In the genomic region with DNA sequence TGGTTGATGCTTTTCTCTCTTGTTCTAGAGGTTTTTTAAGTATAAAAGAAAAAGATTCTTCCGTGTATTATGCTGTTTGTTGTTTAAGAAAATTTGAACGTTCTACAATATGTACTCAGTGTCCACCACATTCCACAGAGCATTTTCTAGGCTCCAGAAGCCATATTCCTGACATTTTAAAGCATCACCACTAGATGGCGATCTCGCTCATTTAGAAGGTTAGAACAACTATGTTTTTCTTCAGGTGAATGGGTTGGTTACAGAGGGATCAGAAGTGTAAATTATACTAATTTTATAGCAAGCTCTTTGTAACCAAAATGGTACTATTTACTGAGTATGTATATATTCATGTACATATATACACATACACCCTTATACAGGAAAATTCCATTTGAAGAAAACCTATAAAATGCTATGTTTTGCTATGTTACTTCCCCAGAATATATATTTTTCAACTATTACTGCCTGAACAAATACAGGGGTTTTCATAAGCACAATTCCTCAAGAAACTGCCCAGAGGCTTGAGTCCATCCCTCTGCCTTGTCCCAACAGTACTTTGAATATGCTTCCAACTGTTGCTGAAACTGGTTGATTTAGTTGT, we compare ENCODE assay signal across 7 cellular contexts.
DNase-seq lines count a peak whose midpoint lies in the region; ATAC-seq and TF ChIP-seq lines count a peak whose summit lies in the region.

No MANE protein-coding gene starts in this region.

- H3K4me3 ChIP-seq in DND-41 (ENCODE audit: low read depth in 1 of 2, low read length in 2 of 2) (no peak overlapping the region), iPS DF 6.9 (ENCODE audit: low read length) (no peak overlapping the region)

- H3K36me3 Mint-ChIP-seq in stimulated activated effector memory CD8-positive, alpha-beta T cell treated with anti-CD3 and anti-CD28 coated beads, Interleukin-12 subunit alpha, Interleukin-12 subunit beta, amount 100 ng/mL, for 72 hours: no peaks in the 10 kb centered on the region

- DNase-seq in DND-41 (peak; percentile 13), NCI-H226 (peak; percentile 42), amniotic stem cell (lab: John Stamatoyannopoulos, UW) (peak; percentile 10), iPS DF 6.9 (ENCODE audit: low read depth, low spot score) (peak; percentile 33)
- no peak for DNase-seq in stimulated activated effector memory CD8-positive, alpha-beta T cell treated with anti-CD3 and anti-CD28 coated beads, Interleukin-12 subunit alpha, Interleukin-12 subunit beta, amount 100 ng/mL, for 72 hours (ENCODE audit: low spot score in 2 of 2)

- H3K9me3 ChIP-seq in DND-41 (ENCODE audit: insufficient read depth, low read length, severe bottlenecking) (no peaks in the 10 kb centered on the region), iPS DF 6.9 (ENCODE audit: control insufficient read depth, insufficient read depth, low read length) (no peaks in the 10 kb centered on the region)

- H3K4me1 ChIP-seq in DND-41 (ENCODE audit: insufficient read depth, low read length) (no peaks in the 10 kb centered on the region), iPS DF 6.9 (ENCODE audit: control insufficient read depth, insufficient read depth, low read length) (no peaks in the 10 kb centered on the region)

- no peak overlapping the region for H3K4me2 ChIP-seq in DND-41 (ENCODE audit: insufficient read depth, low read length)

- H4K20me1 ChIP-seq in DND-41 (ENCODE audit: insufficient read depth, low read length): no peaks in the 10 kb centered on the region

- H3K36me3 ChIP-seq in DND-41 (ENCODE audit: insufficient read depth, low read length) (no peaks in the 10 kb centered on the region), iPS DF 6.9 (ENCODE audit: control insufficient read depth, insufficient read depth, low read length) (no peaks in the 10 kb centered on the region)

- H3K79me2 ChIP-seq in DND-41 (ENCODE audit: insufficient read depth, low read length): no peaks in the 10 kb centered on the region

- no peaks in the 10 kb centered on the region for H3K9me3 Mint-ChIP-seq in stimulated activated effector memory CD8-positive, alpha-beta T cell treated with anti-CD3 and anti-CD28 coated beads, Interleukin-12 subunit alpha, Interleukin-12 subunit beta, amount 100 ng/mL, for 72 hours

- H3K4me3 Mint-ChIP-seq in stimulated activated effector memory CD8-positive, alpha-beta T cell treated with anti-CD3 and anti-CD28 coated beads, Interleukin-12 subunit alpha, Interleukin-12 subunit beta, amount 100 ng/mL, for 72 hours: no peak overlapping the region

- peak; percentile 80; the same call in 2 of the 3 replicates for ATAC-seq in DND-41 (ENCODE audit: insufficient read depth, low read depth)
- ATAC-seq in GM19025 (IDR thresholded peaks at IDR 0.05; ENCODE audit: low read depth, unreplicated experiment): peak; percentile 78
- ATAC-seq in HG03159 (IDR thresholded peaks at IDR 0.05; ENCODE audit: unreplicated experiment): peak; percentile 91
- ATAC-seq in stimulated activated effector memory CD8-positive, alpha-beta T cell treated with anti-CD3 and anti-CD28 coated beads, Interleukin-12 subunit alpha, Interleukin-12 subunit beta, amount 100 ng/mL, for 72 hours: peak; percentile 37

- H3K9ac ChIP-seq in DND-41 (ENCODE audit: low read depth, low read length): no peak overlapping the region

- no peak overlapping the region for H3K27ac Mint-ChIP-seq in stimulated activated effector memory CD8-positive, alpha-beta T cell treated with anti-CD3 and anti-CD28 coated beads, Interleukin-12 subunit alpha, Interleukin-12 subunit beta, amount 100 ng/mL, for 72 hours

- WGBS in iPS DF 6.9 (ENCODE audit: insufficient coverage, insufficient read length): no CpG with 5 or more reads among the region's 4 CpGs

- no peaks in the 10 kb centered on the region for H3K4me1 Mint-ChIP-seq in stimulated activated effector memory CD8-positive, alpha-beta T cell treated with anti-CD3 and anti-CD28 coated beads, Interleukin-12 subunit alpha, Interleukin-12 subunit beta, amount 100 ng/mL, for 72 hours

- H3K27ac ChIP-seq in DND-41 (ENCODE audit: low read length) (no peak overlapping the region), iPS DF 6.9 (ENCODE audit: low read length) (no peak overlapping the region)

- no peaks in the 10 kb centered on the region for H3K27me3 ChIP-seq in DND-41 (ENCODE audit: insufficient read depth, low read length, poor library complexity)
- no peaks in the 10 kb centered on the region for H3K27me3 ChIP-seq in iPS DF 6.9 (ENCODE audit: control insufficient read depth, insufficient read depth, low read length)

- peak; percentile 84 for TF ChIP-seq CTCF in DND-41 (IDR thresholded peaks at IDR 0.05; ENCODE audit: borderline replicate concordance, extremely low read depth, low read length, poor library complexity, severe bottlenecking)

- no peak overlapping the region for H2AFZ ChIP-seq in DND-41 (ENCODE audit: low read depth, low read length)

Comparison
In these comparisons a context has a peak if more than half of its experiments do, and no peak if none do; other contexts are left out.
1. ATAC-seq: peak in every context shown above with its lines; median percentile 91 in HG03159; 80 in DND-41; 78 in GM19025; 37 in stimulated activated effector memory CD8-positive, alpha-beta T cell treated with anti-CD3 and anti-CD28 coated beads, Interleukin-12 subunit alpha, Interleukin-12 subunit beta, amount 100 ng/mL, for 72 hours.
2. DNase-seq: peak in DND-41 (single experiment), NCI-H226 (single experiment), amniotic stem cell (single experiment) and iPS DF 6.9 (single experiment); none in stimulated activated effector memory CD8-positive, alpha-beta T cell treated with anti-CD3 and anti-CD28 coated beads, Interleukin-12 subunit alpha, Interleukin-12 subunit beta, amount 100 ng/mL, for 72 hours (0 of 2).